ENCODE assay signal across 1 cellular context in genomic region chr15:92277776-92278175, GRCh38.
TF ChIP-seq lines count a peak whose summit lies in the region.

No MANE protein-coding gene starts in this region.

TF ChIP-seq in H1, 55 proteins besides CTCF, POLR2A, EP300 and RAD21 (continued from another document):
- TF ChIP-seq, protein P1, sequence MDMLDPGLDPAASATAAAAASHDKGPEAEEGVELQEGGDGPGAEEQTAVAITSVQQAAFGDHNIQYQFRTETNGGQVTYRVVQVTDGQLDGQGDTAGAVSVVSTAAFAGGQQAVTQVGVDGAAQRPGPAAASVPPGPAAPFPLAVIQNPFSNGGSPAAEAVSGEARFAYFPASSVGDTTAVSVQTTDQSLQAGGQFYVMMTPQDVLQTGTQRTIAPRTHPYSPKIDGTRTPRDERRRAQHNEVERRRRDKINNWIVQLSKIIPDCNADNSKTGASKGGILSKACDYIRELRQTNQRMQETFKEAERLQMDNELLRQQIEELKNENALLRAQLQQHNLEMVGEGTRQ (IDR thresholded peaks at IDR 0.05; ENCODE audit: low read length): no peak
- no peak for TF ChIP-seq POU5F1 (IDR thresholded peaks at IDR 0.05; ENCODE audit: low read depth, low read length)
- no peak for TF ChIP-seq E2F6 (IDR thresholded peaks at IDR 0.05)
- no peak for TF ChIP-seq SUZ12 (IDR thresholded peaks at IDR 0.05; ENCODE audit: low read length)
- no peak for TF ChIP-seq ZNF274 (IDR thresholded peaks at IDR 0.05; ENCODE audit: borderline replicate concordance, extremely low read depth, low read length)
- no peak for TF ChIP-seq NRF1 (IDR thresholded peaks at IDR 0.05; ENCODE audit: low read depth, low read length)
TF ChIP-seq in H1: peak in this region for 0.
